14 cellular contexts compared by ENCODE assay signal in genomic region chr14:86296173-86296572, GRCh38.
DNase-seq lines count a peak whose midpoint lies in the region; ATAC-seq and TF ChIP-seq lines count a peak whose summit lies in the region.
"Had no signal": no experiment of that assay in that cellular context is flagged by ENCODE, and none has a peak within 500 bp of the region (broad histone marks: within the 10 kb centered on the region; RNA-seq: fewer than 3 reads in every experiment).

No MANE protein-coding gene starts in this region.

- H2AK5ac ChIP-seq in H9 (ENCODE audit: insufficient read length, low read length) = no peak overlapping the region

- H3K27ac Mint-ChIP-seq in nephron = peak overlapping the region in 2 of 3 experiments; percentile 37 to 62
- 0 out of 7 replicates have a peak overlapping the region, but pooled peaks of 1 of the 3 experiments have one; percentile 39 for H3K27ac Mint-ChIP-seq in H9
- H3K27ac Mint-ChIP-seq: activated CD4-positive, alpha-beta T cell treated with anti-CD3 and anti-CD28 coated beads, Interleukin-2, amount 10 ng/mL, durations not matched to agents 7 days and 5 days; activated naive CD8-positive, alpha-beta T cell treated with anti-CD3 and anti-CD28 coated beads for 36 hours; natural killer cell treated with Interleukin-12 subunit alpha and Interleukin-12 subunit beta and Interleukin-15 and Interleukin-18, amount 100 ng/mL, for 72 hours; stimulated activated memory B cell treated with anti-CD40 and anti-IgM and Interleukin-4, amounts not matched to agents 10 μg/mL and 1 μg/mL and 100 μg/mL, for 72 hours had no signal

- no peak overlapping the region for H3K9ac ChIP-seq in H9 (ENCODE audit: extremely low read depth, insufficient read length, low read length)
- H3K9ac ChIP-seq: SK-N-SH had no signal

- no peak overlapping the region for H2BK12ac ChIP-seq in H9 (ENCODE audit: insufficient read length, low read depth, low read length)

- H3K36me3 Mint-ChIP-seq in nephron (ENCODE audit: low read depth) (no peaks in the 10 kb centered on the region), H9 (ENCODE audit: insufficient read depth in 1 of 3, low read depth in 3 of 3) (no peaks in the 10 kb centered on the region; a peak in 1 of 7 replicates)
- H3K36me3 Mint-ChIP-seq: activated naive CD8-positive, alpha-beta T cell treated with anti-CD3 and anti-CD28 coated beads for 36 hours; stimulated activated memory B cell treated with anti-CD40 and anti-IgM and Interleukin-4, amounts not matched to agents 10 μg/mL and 1 μg/mL and 100 μg/mL, for 72 hours had no signal

- H2AFZ ChIP-seq in H9 (ENCODE audit: low read length) = no peak overlapping the region

- no CpG with 5 or more reads among the region's 1 CpG for WGBS in H9 (ENCODE audit: extremely low coverage, insufficient read length, low lambda C conversion rate)

- H3K4me2 ChIP-seq in H9 (ENCODE audit: insufficient read depth, insufficient read length, low read length) = no peak overlapping the region
- H3K4me2 ChIP-seq: SK-N-SH had no signal

- H4K5ac ChIP-seq in H9 (ENCODE audit: insufficient read length, low read depth, low read length) = no peak overlapping the region

- H3K23ac ChIP-seq in H9 (ENCODE audit: insufficient read length, low read depth, low read length) = no peak overlapping the region

- H3K9me3 Mint-ChIP-seq in nephron (peaks cover 7% of the 10 kb centered on the region), H9 (peaks cover 0 to 2% of the 10 kb centered on the region in 2 experiments; a peak in 1 of 5 replicates)
- H3K9me3 Mint-ChIP-seq: activated CD4-positive, alpha-beta T cell treated with anti-CD3 and anti-CD28 coated beads, Interleukin-2, amount 10 ng/mL, durations not matched to agents 7 days and 5 days; activated naive CD8-positive, alpha-beta T cell treated with anti-CD3 and anti-CD28 coated beads for 36 hours had no signal

- TF ChIP-seq CTCF in nephron (IDR thresholded peaks at IDR 0.05; ENCODE audit: unreplicated experiment in 3 of 3) (no peak), H9 (conservative IDR thresholded peaks at IDR 0.05) (no peak)

- DNase-seq in DMS53 treated with DMSO at 0.1 percent for 48 hours (lab: John Stamatoyannopoulos, UW; ENCODE audit: unreplicated experiment) (peak; percentile 51), NCI-H187 treated with DMSO at 0.1 percent for 48 hours (lab: John Stamatoyannopoulos, UW) (peak; percentile 80), SK-N-DZ (ENCODE audit: low spot score) (peak; percentile 86), left lobe of liver (ENCODE audit: low spot score) (no peak), H9 (no peak)
- DNase-seq: activated CD4-positive, alpha-beta T cell treated with anti-CD3 and anti-CD28 coated beads, Interleukin-2, amount 10 ng/mL, durations not matched to agents 7 days and 5 days; activated naive CD8-positive, alpha-beta T cell treated with anti-CD3 and anti-CD28 coated beads for 36 hours; GDM1; SK-N-SH had no signal

- no peaks in the 10 kb centered on the region for H3K79me2 ChIP-seq in H9 (ENCODE audit: insufficient read depth, low read length)

- no peak overlapping the region for H3T11ph ChIP-seq in H9 (ENCODE audit: low read length)

- H3K79me1 ChIP-seq in H9 (ENCODE audit: insufficient read depth, low read depth, low read length, poor library complexity, severe bottlenecking) = no peaks in the 10 kb centered on the region

- no peak overlapping the region for H3K4me3 Mint-ChIP-seq in nephron
- no peak overlapping the region for H3K4me3 Mint-ChIP-seq in H9
- H3K4me3 Mint-ChIP-seq: activated CD4-positive, alpha-beta T cell treated with anti-CD3 and anti-CD28 coated beads, Interleukin-2, amount 10 ng/mL, durations not matched to agents 7 days and 5 days; activated naive CD8-positive, alpha-beta T cell treated with anti-CD3 and anti-CD28 coated beads for 36 hours; natural killer cell treated with Interleukin-12 subunit alpha and Interleukin-12 subunit beta and Interleukin-15 and Interleukin-18, amount 100 ng/mL, for 72 hours; stimulated activated memory B cell treated with anti-CD40 and anti-IgM and Interleukin-4, amounts not matched to agents 10 μg/mL and 1 μg/mL and 100 μg/mL, for 72 hours had no signal

- peaks cover 3% of the 10 kb centered on the region; the same call in 1 of the 2 replicates for H3K4me1 ChIP-seq in H9 (ENCODE audit: insufficient read depth, low read length)

- H4K8ac ChIP-seq in H9 (replicated peaks; ENCODE audit: insufficient read length, low read depth, low read length) = no peak overlapping the region

- H2BK5ac ChIP-seq in H9 (ENCODE audit: insufficient read length, low read length) = no peak overlapping the region

- H4K20me1 ChIP-seq in H9 (ENCODE audit: control insufficient read depth, insufficient read depth, insufficient read length) = no peaks in the 10 kb centered on the region

- no peak overlapping the region for H2BK15ac ChIP-seq in H9 (ENCODE audit: low read depth, low read length)

- ATAC-seq in GM18907 (IDR thresholded peaks at IDR 0.05; ENCODE audit: unreplicated experiment) = no peak
- no peak for ATAC-seq in HG03196 (IDR thresholded peaks at IDR 0.05; ENCODE audit: unreplicated experiment)
- no peak for ATAC-seq in left lobe of liver
- ATAC-seq: natural killer cell treated with Interleukin-12 subunit alpha and Interleukin-12 subunit beta and Interleukin-15 and Interleukin-18, amount 100 ng/mL, for 72 hours; stimulated activated memory B cell treated with anti-CD40 and anti-IgM and Interleukin-4, amounts not matched to agents 10 μg/mL and 1 μg/mL and 100 μg/mL, for 72 hours had no signal

- H3K18ac ChIP-seq in H9 (ENCODE audit: insufficient read length, low read depth, low read length) = no peak overlapping the region

- no peak overlapping the region for H3K27ac ChIP-seq in H9 (ENCODE audit: insufficient read length, low read depth, low read length)

- no peak overlapping the region for H2BK120ac ChIP-seq in H9 (ENCODE audit: low read depth, low read length, poor library complexity, severe bottlenecking)

- H3K4ac ChIP-seq in H9 (ENCODE audit: low read depth, low read length) = no peak overlapping the region

- H3K56ac ChIP-seq in H9 (ENCODE audit: insufficient read length, low read depth, low read length) = no peak overlapping the region

- H3K4me1 Mint-ChIP-seq in nephron (peaks cover 11% of the 10 kb centered on the region), H9 (peaks cover 5 to 6% of the 10 kb centered on the region in 2 experiments)
- H3K4me1 Mint-ChIP-seq: activated CD4-positive, alpha-beta T cell treated with anti-CD3 and anti-CD28 coated beads, Interleukin-2, amount 10 ng/mL, durations not matched to agents 7 days and 5 days; activated naive CD8-positive, alpha-beta T cell treated with anti-CD3 and anti-CD28 coated beads for 36 hours; stimulated activated memory B cell treated with anti-CD40 and anti-IgM and Interleukin-4, amounts not matched to agents 10 μg/mL and 1 μg/mL and 100 μg/mL, for 72 hours had no signal

- no peaks in the 10 kb centered on the region for H3K27me3 ChIP-seq in H9 (ENCODE audit: insufficient read depth, low read length)

- no peak overlapping the region for H2BK20ac ChIP-seq in H9 (ENCODE audit: low read depth, low read length, poor library complexity, severe bottlenecking)

- H4K91ac ChIP-seq in H9 (ENCODE audit: insufficient read length, low read depth, low read length) = no peak overlapping the region

- H3K27me3 Mint-ChIP-seq in nephron (ENCODE audit: low read depth) (no peaks in the 10 kb centered on the region), H9 (ENCODE audit: low read depth) (no peaks in the 10 kb centered on the region)
- H3K27me3 Mint-ChIP-seq: activated CD4-positive, alpha-beta T cell treated with anti-CD3 and anti-CD28 coated beads, Interleukin-2, amount 10 ng/mL, durations not matched to agents 7 days and 5 days; activated naive CD8-positive, alpha-beta T cell treated with anti-CD3 and anti-CD28 coated beads for 36 hours; natural killer cell treated with Interleukin-12 subunit alpha and Interleukin-12 subunit beta and Interleukin-15 and Interleukin-18, amount 100 ng/mL, for 72 hours; stimulated activated memory B cell treated with anti-CD40 and anti-IgM and Interleukin-4, amounts not matched to agents 10 μg/mL and 1 μg/mL and 100 μg/mL, for 72 hours had no signal

- no peaks in the 10 kb centered on the region for H3K23me2 ChIP-seq in H9 (ENCODE audit: insufficient read length, low read depth, low read length, poor library complexity, severe bottlenecking)

- no peaks in the 10 kb centered on the region for H3K9me3 ChIP-seq in H9 (ENCODE audit: control insufficient read depth, low read depth, low read length)
- H3K9me3 ChIP-seq: SK-N-SH had no signal

- H3K14ac ChIP-seq in H9 (ENCODE audit: insufficient read depth, low read length) = no peak overlapping the region

Comparison
In these comparisons a context has a peak if more than half of its experiments do, and no peak if none do; other contexts are left out.
1. DNase-seq: peak in DMS53 treated with DMSO at 0.1 percent for 48 hours (single experiment), NCI-H187 treated with DMSO at 0.1 percent for 48 hours (single experiment) and SK-N-DZ (single experiment); none in left lobe of liver (single experiment) and H9 (single experiment).